ENCODE assay signal across 8 cellular contexts in the genomic region with DNA sequence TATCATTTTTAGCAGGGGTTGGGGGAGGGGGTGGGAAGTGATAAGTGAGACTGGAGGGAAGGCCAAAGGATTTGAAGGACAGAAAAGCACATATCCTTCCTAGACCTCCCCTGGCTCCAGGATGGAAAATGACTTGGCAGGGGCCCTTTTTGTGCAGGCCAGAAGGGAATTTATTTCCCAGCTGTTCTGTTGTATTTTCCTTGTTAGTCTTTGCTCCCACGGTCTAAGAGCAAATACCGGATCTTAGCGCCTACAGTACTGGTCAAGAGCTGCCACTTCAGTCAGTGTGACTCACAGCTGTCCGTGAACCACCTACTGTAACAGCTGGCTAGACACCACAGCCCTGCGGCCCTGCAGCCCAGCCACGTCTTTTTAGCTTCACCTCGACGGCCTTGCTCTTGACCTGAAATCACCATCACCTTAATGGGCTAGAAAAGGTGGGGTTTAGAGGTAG. TPM values are rescaled to one million over a fixed set of nuclear protein-coding genes. Genes with fewer than 3 reads are reported as not detected.
DNase-seq lines count a peak whose midpoint lies in the region; ATAC-seq and TF ChIP-seq lines count a peak whose summit lies in the region.

No MANE protein-coding gene starts in this region.

- ATAC-seq in GM18858 (IDR thresholded peaks at IDR 0.05; ENCODE audit: unreplicated experiment) (no peak), HG03521 (IDR thresholded peaks at IDR 0.05; ENCODE audit: unreplicated experiment) (no peak), GM21825 (IDR thresholded peaks at IDR 0.05; ENCODE audit: unreplicated experiment) (no peak)

- no peak for TF ChIP-seq CTCF in RWPE1 (conservative IDR thresholded peaks at IDR 0.05; ENCODE audit: low read depth)

- POLR2A ChIA-PET in RWPE1 (lab: Yijun Ruan, JAX; ENCODE audit: low non-redundant PET): interaction anchor here (0.6 kb wide), 1 partner anchor 32 kb away, joined by 3 read pairs; no protein-coding TSS in a partner anchor

- peak overlapping the region; percentile 79 for H3K27ac ChIP-seq in RWPE1

- DNase-seq in GM04504 (ENCODE audit: low read depth) (peak; percentile 72), RWPE1 (ENCODE audit: low spot score) (peak; percentile 71), globus pallidus (ENCODE audit: low spot score) (peak; percentile 0), renal cortical epithelial cell (ENCODE audit: low read depth) (peak; percentile 98), NCI-H82 (lab: John Stamatoyannopoulos, UW) (no peak)

- CTCF ChIA-PET in RWPE1 (lab: Yijun Ruan, JAX): interaction anchor here (0.8 kb wide), 1 partner anchor 13 kb away, joined by 4 read pairs; no protein-coding TSS in a partner anchor

RNA-seq across cellular contexts. Expression of gene ERRFI1, which starts 51.0 kb away (rescaled TPM):
- total RNA-seq in renal cortical epithelial cell: 38.3 and 47.8 TPM in 2 replicates
